Comparison of ENCODE assay signal across 16 cellular contexts in genomic region chr1:203199002-203199401, GRCh38. TPM values are rescaled to one million over a fixed set of nuclear protein-coding genes. Genes with fewer than 3 reads are reported as not detected.
"Had no signal": no experiment of that assay in that cellular context is flagged by ENCODE, and none has a peak within 500 bp of the region (broad histone marks: within the 10 kb centered on the region; RNA-seq: fewer than 3 reads in every experiment).

No MANE protein-coding gene starts in this region.

- H3K4me3 ChIP-seq: pancreas, SJSA1, thyroid gland had no signal

- H3K9me3 ChIP-seq: pancreas, SJSA1, thyroid gland had no signal

- DNase-seq: activated CD4-positive, alpha-beta memory T cell treated with anti-CD3 and anti-CD28 coated beads, Interleukin-2, amount 10 ng/mL, durations not matched to agents 7 days and 5 days; activated naive CD4-positive, alpha-beta T cell; activated naive CD8-positive, alpha-beta T cell treated with anti-CD3 and anti-CD28 coated beads, Interleukin-2, amount 50 U/mL, for 24 hours; activated T-cell treated with anti-CD3 and anti-CD28 coated beads, Interleukin-2, amount 50 U/mL, for 72 hours; central memory CD4-positive, alpha-beta T cell; immature natural killer cell; left colon; nephron progenitor cell; pancreas; stimulated activated CD4-positive, alpha-beta T cell treated with anti-CD3 and anti-CD28 coated beads, Interleukin-15, amount 100 ng/mL, for 24 hours; stimulated activated CD4-positive, alpha-beta T cell treated with anti-CD3 and anti-CD28 coated beads, Interleukin-4, amount 100 ng/mL, for 24 hours; stimulated activated naive CD8-positive, alpha-beta T cell treated with anti-CD3 and anti-CD28 coated beads, Interleukin-15, amount 100 ng/mL, for 72 hours; SW 1271; thyroid gland had no signal

- H3K27ac ChIP-seq: pancreas, SJSA1 had no signal

- H3K27me3 ChIP-seq: pancreas, thyroid gland had no signal

- H3K36me3 ChIP-seq: pancreas, SJSA1, thyroid gland had no signal

- ATAC-seq: activated naive CD8-positive, alpha-beta T cell treated with anti-CD3 and anti-CD28 coated beads, Interleukin-2, amount 50 U/mL, for 24 hours; activated T-cell treated with anti-CD3 and anti-CD28 coated beads, Interleukin-2, amount 50 U/mL, for 72 hours; left colon; stimulated activated naive CD8-positive, alpha-beta T cell treated with anti-CD3 and anti-CD28 coated beads, Interleukin-15, amount 100 ng/mL, for 72 hours had no signal

- H3K4me1 ChIP-seq: pancreas, SJSA1, thyroid gland had no signal

RNA-seq across cellular contexts. Expression of gene CHI3L1, which starts 12.5 kb away (rescaled TPM):
- total RNA-seq: activated CD4-positive, alpha-beta memory T cell treated with anti-CD3 and anti-CD28 coated beads, Interleukin-2, amount 10 ng/mL, durations not matched to agents 7 days and 5 days; activated T-cell treated with anti-CD3 and anti-CD28 coated beads, Interleukin-2, amount 50 U/mL, for 72 hours; SJSA1 had no signal

RNA-seq across cellular contexts. Expression of gene MYBPH, which starts 23.4 kb away (rescaled TPM):
- total RNA-seq: activated CD4-positive, alpha-beta memory T cell treated with anti-CD3 and anti-CD28 coated beads, Interleukin-2, amount 10 ng/mL, durations not matched to agents 7 days and 5 days; activated T-cell treated with anti-CD3 and anti-CD28 coated beads, Interleukin-2, amount 50 U/mL, for 72 hours; epithelial cell of proximal tubule; left colon; pancreas; SJSA1 had no signal

RNA-seq across cellular contexts. Expression of gene CHIT1, which starts 30.5 kb away (rescaled TPM):
- total RNA-seq: epithelial cell of proximal tubule, SJSA1 had no signal
